Comparison of ENCODE assay signal across 9 cellular contexts in the genomic region with DNA sequence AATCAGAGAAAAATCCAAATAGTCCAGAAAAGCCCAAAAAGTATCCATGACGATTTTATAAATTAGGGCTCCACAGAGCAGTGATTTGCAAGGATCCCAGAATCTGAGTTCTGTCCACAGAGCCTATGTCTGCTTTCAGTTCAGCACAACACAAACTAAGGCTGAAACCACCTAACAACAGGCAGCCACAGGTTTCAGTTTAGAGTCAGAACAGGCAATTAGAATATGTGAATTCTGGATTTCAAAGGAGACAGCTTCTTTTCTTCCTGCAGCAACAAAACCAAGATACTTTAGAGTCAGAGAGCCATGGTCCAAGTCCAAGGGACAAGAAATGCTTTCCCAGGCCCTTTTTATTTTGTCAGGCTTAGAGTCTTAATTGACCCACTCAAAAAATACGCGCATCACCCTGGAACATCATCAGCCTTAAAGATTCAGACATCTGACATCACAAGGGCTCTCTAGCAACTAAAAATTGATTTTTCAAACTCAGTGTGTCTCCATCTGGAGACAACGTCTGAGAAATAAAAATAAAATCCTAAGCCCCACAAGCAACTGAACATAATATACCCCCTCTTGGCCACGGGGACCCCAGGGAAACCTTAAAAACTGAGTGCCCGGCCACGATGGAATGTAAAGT. TPM values are rescaled to one million over a fixed set of nuclear protein-coding genes. Genes with fewer than 3 reads are reported as not detected.
DNase-seq lines count a peak whose midpoint lies in the region; ATAC-seq, FAIRE-seq and TF ChIP-seq lines count a peak whose summit lies in the region.
"Had no signal": no experiment of that assay in that cellular context is flagged by ENCODE, and none has a peak within 500 bp of the region (broad histone marks: within the 10 kb centered on the region; RNA-seq: fewer than 3 reads in every experiment).

No MANE protein-coding gene starts in this region.

- H3K9me3 ChIP-seq in PC-3 (ENCODE audit: low read length) (no peaks in the 10 kb centered on the region), skeletal muscle tissue (ENCODE audit: control insufficient read depth in 3 of 3, low read length in 3 of 3) (no peaks in the 10 kb centered on the region)

- peak overlapping the region; percentile 62 for H3K4me2 ChIP-seq in PC-3 (ENCODE audit: low read length)

- peak; percentile 37 for ATAC-seq in PC-3

- H3K79me2 ChIP-seq in PC-3 (ENCODE audit: low read length), result no peaks in the 10 kb centered on the region

- peaks cover 47% of the 10 kb centered on the region for H3K4me1 ChIP-seq in PC-3 (ENCODE audit: insufficient read depth, low read length)
- peaks cover 23 to 30% (median 25%) of the 10 kb centered on the region in 3 donors for H3K4me1 ChIP-seq in skeletal muscle tissue (ENCODE audit: control insufficient read depth in 3 of 3, insufficient read depth in 3 of 3, low read length in 3 of 3)

- CTCF ChIA-PET in PC-3 (lab: Charles Lee), result no interaction called here

- H3K36me3 ChIP-seq in PC-3 (ENCODE audit: low read depth, low read length) (no peaks in the 10 kb centered on the region), skeletal muscle tissue (ENCODE audit: control insufficient read depth in 3 of 3, insufficient read depth in 3 of 3, low read length in 3 of 3) (no peaks in the 10 kb centered on the region)

- peak overlapping the region; percentile 18 for H3K9ac ChIP-seq in PC-3 (ENCODE audit: low read length)
- peak overlapping the region in 2 of 3 donors; percentile 35 to 48 for H3K9ac ChIP-seq in skeletal muscle tissue (ENCODE audit: low read depth in 1 of 3, low read length in 3 of 3)

- DNase-seq in GM18507 (ENCODE audit: extremely low spot score, insufficient read length, low read depth), result no peak
- DNase-seq in HCEC 1CT, result peak; percentile 26
- DNase-seq in PC-3, result peak; percentile 10
- peak; percentile 49 for DNase-seq in glomerular visceral epithelial cell (ENCODE audit: extremely low spot score)
- no peak for DNase-seq in foreskin fibroblast
- no peak for DNase-seq in activated CD4-positive, CD25-positive, alpha-beta regulatory T cell treated with anti-CD3 and anti-CD28 coated beads, Interleukin-2, amount 50 U/mL, for 72 hours
- no peak for DNase-seq in COLO668 (lab: John Stamatoyannopoulos, UW; ENCODE audit: unreplicated experiment)

- no peaks in the 10 kb centered on the region for H4K20me1 ChIP-seq in PC-3 (ENCODE audit: low read length)

- no peak overlapping the region for H3K4me3 ChIP-seq in PC-3 (ENCODE audit: low read length)
- H3K4me3 ChIP-seq in skeletal muscle tissue (ENCODE audit: low read length in 3 of 3), result no peak overlapping the region
- H3K4me3 ChIP-seq in foreskin fibroblast (ENCODE audit: low read depth in 1 of 2, low read length in 2 of 2), result no peak overlapping the region

- H3K27ac ChIP-seq in PC-3 (ENCODE audit: low read length) (peak overlapping the region; percentile 87), skeletal muscle tissue (ENCODE audit: low read depth, low read length) (peak overlapping the region; percentile 75)

- H2AFZ ChIP-seq in PC-3 (ENCODE audit: low read length), result peak overlapping the region; percentile 78; the same call in 1 of the 2 replicates

- H3F3A ChIP-seq in PC-3 (ENCODE audit: low read length, unreplicated experiment), result peaks cover 6% of the 10 kb centered on the region

- POLR2A ChIA-PET in PC-3 (lab: Charles Lee; ENCODE audit: unreplicated experiment), result interaction anchor here (0.7 to 1.1 kb wide), 2 partner anchors 20 to 50 kb away, joined by 4 to 13 read pairs; partner anchors contain the start of gene IFIT2

- H3K9me2 ChIP-seq in PC-3 (replicated peaks; ENCODE audit: low read length), result no peaks in the 10 kb centered on the region

- FAIRE-seq in GM18507 (lab: Jason Lieb, UNC), result peak; percentile 95

- intact Hi-C loops in PC-3 (cut with micrococcal nuclease), result loop anchor here (1.0 to 5.0 kb wide), 3 partner anchors 23 to 89 kb away; no protein-coding TSS in a partner anchor

- no peak for TF ChIP-seq CTCF in PC-3 (conservative IDR thresholded peaks at IDR 0.05; ENCODE audit: low read depth, low read length)
- TF ChIP-seq CTCF in foreskin fibroblast (IDR thresholded peaks at IDR 0.05; ENCODE audit: low read depth, low read length), result no peak

- no peaks in the 10 kb centered on the region for H3K27me3 ChIP-seq in PC-3 (ENCODE audit: low read length)
- H3K27me3 ChIP-seq in skeletal muscle tissue (ENCODE audit: control insufficient read depth in 3 of 3, insufficient read depth in 3 of 3, low read length in 3 of 3), result no peaks in the 10 kb centered on the region

- TSS peak; percentile 92 for BruUV-seq in PC-3 (replicated peaks; lab: Mats Ljungman, UMichigan)

RNA-seq across cellular contexts. Expression of gene IFIT3, which starts 23.7 kb away (rescaled TPM):
- total RNA-seq in PC-3 (2014; rRNA removed), result 5.0 and 7.1 TPM in 2 replicates
- 12.0 TPM for total RNA-seq in skeletal muscle tissue

RNA-seq across cellular contexts. Expression of gene IFIT1B, which starts 26.3 kb away (rescaled TPM):
- total RNA-seq in PC-3 (2014; rRNA removed) (not detected in 2 replicates), skeletal muscle tissue (2.1 TPM)
- total RNA-seq: HT1080 had no signal

RNA-seq across cellular contexts. Expression of gene IFIT1, which starts 40.9 kb away (rescaled TPM):
- total RNA-seq in PC-3 (2014; rRNA removed), result 14.1 and 19.6 TPM in 2 replicates
- total RNA-seq in skeletal muscle tissue, result 34.4 TPM

RNA-seq across cellular contexts. Expression of gene IFIT2, which starts 49.7 kb away (rescaled TPM):
- total RNA-seq in PC-3 (2014; rRNA removed) (6.9 and 8.6 TPM in 2 replicates), skeletal muscle tissue (6.8 TPM)

Comparison
In these comparisons a context has a peak if more than half of its experiments do, and no peak if none do; other contexts are left out.
1. DNase-seq: peak in HCEC 1CT (single experiment), PC-3 (single experiment) and glomerular visceral epithelial cell (single experiment); none in GM18507 (single experiment), foreskin fibroblast (0 of 2), activated CD4-positive, CD25-positive, alpha-beta regulatory T cell treated with anti-CD3 and anti-CD28 coated beads, Interleukin-2, amount 50 U/mL, for 72 hours (single experiment) and COLO668 (single experiment).